ENCODE assay signal across 18 cellular contexts in the genomic region with DNA sequence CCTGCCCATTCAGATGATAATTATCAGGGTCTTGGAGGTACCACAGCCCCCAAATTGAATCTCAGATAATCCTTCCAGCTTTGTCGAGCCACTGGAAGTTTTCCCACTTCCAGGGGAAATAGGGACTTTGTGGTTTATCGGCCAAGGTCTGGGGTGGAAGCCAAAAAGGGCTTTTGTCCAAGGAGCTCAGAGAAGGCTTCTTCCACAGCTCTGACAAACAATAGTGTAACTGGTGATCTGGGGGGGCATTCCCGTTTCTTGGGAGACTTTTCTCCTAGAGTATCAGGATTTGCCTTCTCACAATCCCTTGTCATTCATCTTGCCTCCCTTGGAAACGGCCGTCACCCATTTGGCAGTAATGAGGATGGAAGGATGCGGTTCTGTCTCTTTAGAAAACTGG.
"Had no signal": no experiment of that assay in that cellular context is flagged by ENCODE, and none has a peak within 500 bp of the region (broad histone marks: within the 10 kb centered on the region; RNA-seq: fewer than 3 reads in every experiment).

No MANE protein-coding gene starts in this region.

- ATAC-seq: left lobe of liver had no signal

- H3K27ac ChIP-seq: cardiac muscle cell, colonic mucosa, epithelial cell of prostate, SJSA1, thoracic aorta had no signal

- H3K9me3 Mint-ChIP-seq: activated T-cell treated with anti-CD3 and anti-CD28 coated beads, Interleukin-2, amount 50 U/mL, for 24 hours; memory B cell; stimulated activated naive CD8-positive, alpha-beta T cell treated with anti-CD3 and anti-CD28 coated beads, Interleukin-15, Interleukin-2, amounts not matched to agents 100 ng/mL and 50 ng/mL, for 24 hours; T-helper 2 cell treated with Interferon-gamma antibody and Interleukin-4, amounts not matched to agents 5 μg/mL and 100 μg/mL, for 36 hours had no signal

- H3K9me3 ChIP-seq: colonic mucosa, SJSA1, thoracic aorta had no signal

- H3K4me1 ChIP-seq: colonic mucosa, SJSA1 had no signal

- H3K27me3 Mint-ChIP-seq: activated naive CD8-positive, alpha-beta T cell; activated T-cell treated with anti-CD3 and anti-CD28 coated beads, Interleukin-2, amount 50 U/mL, for 24 hours; progenitor cell of endocrine pancreas; stimulated activated naive CD8-positive, alpha-beta T cell treated with anti-CD3 and anti-CD28 coated beads, Interleukin-15, Interleukin-2, amounts not matched to agents 100 ng/mL and 50 ng/mL, for 24 hours had no signal

- H3K4me1 Mint-ChIP-seq: memory B cell had no signal

- H3K4me3 Mint-ChIP-seq: activated naive CD8-positive, alpha-beta T cell; activated T-cell treated with anti-CD3 and anti-CD28 coated beads, Interleukin-2, amount 50 U/mL, for 24 hours; memory B cell; stimulated activated naive CD8-positive, alpha-beta T cell treated with anti-CD3 and anti-CD28 coated beads, Interleukin-15, Interleukin-2, amounts not matched to agents 100 ng/mL and 50 ng/mL, for 24 hours; T-helper 2 cell treated with Interferon-gamma antibody and Interleukin-4, amounts not matched to agents 5 μg/mL and 100 μg/mL, for 36 hours had no signal

- H3K36me3 ChIP-seq: cardiac muscle cell, colonic mucosa, SJSA1, thoracic aorta had no signal

- H3K27ac Mint-ChIP-seq: activated naive CD8-positive, alpha-beta T cell; activated T-cell treated with anti-CD3 and anti-CD28 coated beads, Interleukin-2, amount 50 U/mL, for 24 hours; memory B cell; progenitor cell of endocrine pancreas; T-helper 2 cell treated with Interferon-gamma antibody and Interleukin-4, amounts not matched to agents 5 μg/mL and 100 μg/mL, for 36 hours had no signal

- H3K36me3 Mint-ChIP-seq: activated naive CD8-positive, alpha-beta T cell; memory B cell had no signal

- H3K27me3 ChIP-seq: cardiac muscle cell, colonic mucosa had no signal

- DNase-seq: activated CD4-positive, alpha-beta T cell treated with anti-CD3 and anti-CD28 coated beads, Interleukin-2, amount 50 U/mL, for 1 hour; activated gamma-delta T cell; activated T-cell treated with anti-CD3 and anti-CD28 coated beads, Interleukin-2, amount 50 U/mL, for 24 hours; aorta; colonic mucosa; effector CD8-positive, alpha-beta T cell; stimulated activated CD4-positive, alpha-beta T cell treated with anti-CD3 and anti-CD28 coated beads, Interleukin-4, amount 100 ng/mL, for 24 hours; SW 1271 had no signal

- H3K4me3 ChIP-seq: cardiac muscle cell, colonic mucosa, SJSA1, thoracic aorta had no signal
